In genomic region chr20:63626424-63627128, GRCh38 we compare ENCODE assay signal across 8 cellular contexts. TPM values are rescaled to one million over a fixed set of nuclear protein-coding genes. Genes with fewer than 3 reads are reported as not detected.
DNase-seq lines count a peak whose midpoint lies in the region; ATAC-seq and TF ChIP-seq lines count a peak whose summit lies in the region.

GMEB2 (minus strand) TSS chr20:63627101; CDS start chr20:63619397, 7,704 bp downstream.

- peak; percentile 80 to 84 for TF ChIP-seq POLR2A in gastroesophageal sphincter (IDR thresholded peaks at IDR 0.05)

- BruUV-seq in Panc1 (replicated peaks; lab: Mats Ljungman, UMichigan) = no TSS peak

- H3K36me3 ChIP-seq in Panc1 (ENCODE audit: control insufficient read depth, insufficient read depth, low read length) (no peaks in the 10 kb centered on the region), gastroesophageal sphincter (no peaks in the 10 kb centered on the region), upper lobe of right lung (no peaks in the 10 kb centered on the region)

- no CpG with 5 or more reads among the region's 114 CpGs for WGBS in gastroesophageal sphincter (ENCODE audit: low coverage in 1 of 2), 2 donors

- DNase-seq in COLO829 (ENCODE audit: low spot score) (peak; percentile 62), HL-60 (ENCODE audit: low read depth in 1 of 2, low spot score in 1 of 2) (peak; percentile 64 to 71), Panc1 (ENCODE audit: low read depth, low spot score) (no peak), activated gamma-delta T cell (lab: John Stamatoyannopoulos, UW) (peak; percentile 68), nucleus accumbens (lab: John Stamatoyannopoulos, UW) (peak in 52 of 56 donors; percentile 40 to 91 (median 82)), upper lobe of right lung (peak; percentile 91)

- in situ Hi-C loops in Panc1 (cut with HindIII; ENCODE audit: low pct_unique_long_range_greater_than_20kb, low sequenced_read_pairs) = no loop called here

- TF ChIP-seq CTCF in HL-60 (IDR thresholded peaks at IDR 0.05; ENCODE audit: insufficient read depth, low read length) = no peak
- TF ChIP-seq CTCF in Panc1 (IDR thresholded peaks at IDR 0.05) = no peak
- TF ChIP-seq CTCF in gastroesophageal sphincter (IDR thresholded peaks at IDR 0.05) = no peak
- TF ChIP-seq CTCF in upper lobe of right lung (IDR thresholded peaks at IDR 0.05) = no peak

- H3K27ac ChIP-seq in HL-60 (replicated peaks) (peak within 1 kb of the TSS; percentile 97), Panc1 (ENCODE audit: low read length) (peak within 1 kb of the TSS; percentile 90), gastroesophageal sphincter (peak within 1 kb of the TSS; percentile 97 to 99 (median 98)), upper lobe of right lung (peak within 1 kb of the TSS; percentile 93)

- POLR2A ChIA-PET in Panc1 (lab: Charles Lee) = no interaction called here

- CTCF ChIA-PET in Panc1 (lab: Charles Lee) = no interaction called here

- ATAC-seq in GM19455 (IDR thresholded peaks at IDR 0.05; ENCODE audit: unreplicated experiment) (peak; percentile 50), Panc1 (peak; percentile 82), gastroesophageal sphincter (peak; percentile 87), upper lobe of right lung (peak; percentile 66)

- intact Hi-C loops in Panc1 (cut with micrococcal nuclease; ENCODE audit: unreplicated experiment) = no loop called here
- intact Hi-C loops in upper lobe of right lung (cut with DNase I) = no loop called here

- 0 out of 2 replicates have a peak, but pooled peaks cover 2% of the 10 kb centered on the region for H3K4me1 ChIP-seq in Panc1 (ENCODE audit: control insufficient read depth, insufficient read depth, low read length)
- H3K4me1 ChIP-seq in gastroesophageal sphincter = peaks cover 0 to 42% (median 19%) of the 10 kb centered on the region in 3 donors
- H3K4me1 ChIP-seq in upper lobe of right lung = peaks cover 8% of the 10 kb centered on the region

- TF ChIP-seq EP300 in gastroesophageal sphincter (IDR thresholded peaks at IDR 0.05) = no peak

- H3K9me3 ChIP-seq in Panc1 (ENCODE audit: control insufficient read depth, insufficient read depth, low read depth, low read length) = no peaks in the 10 kb centered on the region
- no peaks in the 10 kb centered on the region for H3K9me3 ChIP-seq in gastroesophageal sphincter
- no peaks in the 10 kb centered on the region for H3K9me3 ChIP-seq in upper lobe of right lung

- H3K4me3 ChIP-seq in HL-60 (replicated peaks; ENCODE audit: insufficient read depth, low read length) (peak within 1 kb of the TSS; percentile 78), Panc1 (ENCODE audit: low read depth in 2 of 2, low read length in 2 of 2) (peak within 1 kb of the TSS; percentile 79 to 83), gastroesophageal sphincter (peak within 1 kb of the TSS; percentile 83 to 96), upper lobe of right lung (peak within 1 kb of the TSS; percentile 93)

- H3K27me3 ChIP-seq in HL-60 (ENCODE audit: insufficient read depth, poor library complexity, severe bottlenecking) = no peaks in the 10 kb centered on the region
- H3K27me3 ChIP-seq in Panc1 (ENCODE audit: control insufficient read depth, insufficient read depth, low read length) = no peaks in the 10 kb centered on the region
- H3K27me3 ChIP-seq in gastroesophageal sphincter = no peaks in the 10 kb centered on the region
- no peaks in the 10 kb centered on the region for H3K27me3 ChIP-seq in upper lobe of right lung

RNA-seq across cellular contexts. Expression of gene GMEB2, which starts in this region (rescaled TPM):
- total RNA-seq in Panc1 (2021; ENCODE audit: unreplicated experiment) (13.1 TPM), gastroesophageal sphincter (10 to 100 TPM in 3 of 4 donors, 1 to 10 TPM in 1; 9.8 to 16.1 (median 12.1) TPM), upper lobe of right lung (11.3 TPM)
- polyA plus RNA-seq in Panc1 (2012; ENCODE audit: insufficient read length) = 14.5 TPM
